20 cellular contexts compared by ENCODE assay signal in genomic region chr1:223824712-223825111, GRCh38. TPM values are rescaled to one million over a fixed set of nuclear protein-coding genes. Genes with fewer than 3 reads are reported as not detected.
DNase-seq lines count a peak whose midpoint lies in the region; ATAC-seq and TF ChIP-seq lines count a peak whose summit lies in the region.
"Had no signal": no experiment of that assay in that cellular context is flagged by ENCODE, and none has a peak within 500 bp of the region (broad histone marks: within the 10 kb centered on the region; RNA-seq: fewer than 3 reads in every experiment).

No MANE protein-coding gene starts in this region.

- peak overlapping the region; percentile 20 for H3K27ac Mint-ChIP-seq in activated T-cell treated with anti-CD3 and anti-CD28 coated beads, Interleukin-2, amount 50 U/mL, for 24 hours
- H3K27ac Mint-ChIP-seq in activated T-cell treated with anti-CD3 and anti-CD28 coated beads, Interleukin-2, amount 50 U/mL, for 72 hours, result no peak overlapping the region
- H3K27ac Mint-ChIP-seq in memory B cell, result peak overlapping the region; percentile 2
- H3K27ac Mint-ChIP-seq in type B pancreatic cell, result peak overlapping the region; percentile 75
- H3K27ac Mint-ChIP-seq: CD8-positive, alpha-beta T cell had no signal

- peaks cover 37% of the 10 kb centered on the region for H3K36me3 Mint-ChIP-seq in activated T-cell treated with anti-CD3 and anti-CD28 coated beads, Interleukin-2, amount 50 U/mL, for 24 hours (ENCODE audit: low read depth)
- peaks cover 5 to 9% of the 10 kb centered on the region in 2 donors for H3K36me3 Mint-ChIP-seq in activated T-cell treated with anti-CD3 and anti-CD28 coated beads, Interleukin-2, amount 50 U/mL, for 72 hours (ENCODE audit: insufficient read depth in 2 of 2)
- H3K36me3 Mint-ChIP-seq in memory B cell, result peaks cover 6% of the 10 kb centered on the region
- H3K36me3 Mint-ChIP-seq in type B pancreatic cell, result peaks cover 17% of the 10 kb centered on the region

- H3K4me2 ChIP-seq in PC-3 (ENCODE audit: low read length), result no peak overlapping the region
- H3K4me2 ChIP-seq: SK-N-SH had no signal

- H3K27me3 Mint-ChIP-seq in activated T-cell treated with anti-CD3 and anti-CD28 coated beads, Interleukin-2, amount 50 U/mL, for 24 hours, result no peaks in the 10 kb centered on the region
- H3K27me3 Mint-ChIP-seq in activated T-cell treated with anti-CD3 and anti-CD28 coated beads, Interleukin-2, amount 50 U/mL, for 72 hours (ENCODE audit: low read depth), result no peaks in the 10 kb centered on the region
- no peaks in the 10 kb centered on the region for H3K27me3 Mint-ChIP-seq in memory B cell
- no peaks in the 10 kb centered on the region for H3K27me3 Mint-ChIP-seq in type B pancreatic cell

- H3K36me3 ChIP-seq in PC-3 (ENCODE audit: low read depth, low read length), result no peaks in the 10 kb centered on the region; the same call in 1 of the 2 replicates
- H3K36me3 ChIP-seq in ascending aorta, result peaks cover 5 to 6% of the 10 kb centered on the region in 2 donors

- H3K27ac ChIP-seq in PC-3 (ENCODE audit: low read length), result no peak overlapping the region
- H3K27ac ChIP-seq in ascending aorta, result no peak overlapping the region
- H3K27ac ChIP-seq: Peyer's patch had no signal

- H3F3A ChIP-seq in PC-3 (ENCODE audit: low read length, unreplicated experiment), result no peaks in the 10 kb centered on the region

- no peaks in the 10 kb centered on the region for H3K9me2 ChIP-seq in PC-3 (replicated peaks; ENCODE audit: low read length)
- H3K9me2 ChIP-seq: SK-N-SH had no signal

- no TSS peak for BruUV-seq in PC-3 (replicated peaks; lab: Mats Ljungman, UMichigan)

- no peaks in the 10 kb centered on the region for H3K4me1 ChIP-seq in PC-3 (ENCODE audit: insufficient read depth, low read length)
- peaks cover 9 to 50% of the 10 kb centered on the region in 2 donors for H3K4me1 ChIP-seq in ascending aorta

- H3K9me3 ChIP-seq in PC-3 (ENCODE audit: low read length) (no peaks in the 10 kb centered on the region), ascending aorta (no peaks in the 10 kb centered on the region)
- H3K9me3 ChIP-seq: Peyer's patch, SK-N-SH had no signal

- POLR2A ChIA-PET in PC-3 (lab: Charles Lee; ENCODE audit: unreplicated experiment), result interaction anchor here (0.7 kb wide), 1 partner anchor 380 kb away, joined by 7 read pairs; no protein-coding TSS in a partner anchor

- no peak overlapping the region for H3K4me3 Mint-ChIP-seq in activated T-cell treated with anti-CD3 and anti-CD28 coated beads, Interleukin-2, amount 50 U/mL, for 24 hours
- H3K4me3 Mint-ChIP-seq in activated T-cell treated with anti-CD3 and anti-CD28 coated beads, Interleukin-2, amount 50 U/mL, for 72 hours, result no peak overlapping the region
- H3K4me3 Mint-ChIP-seq in memory B cell (no peak overlapping the region), type B pancreatic cell (no peak overlapping the region)
- H3K4me3 Mint-ChIP-seq: CD8-positive, alpha-beta T cell had no signal

- H3K9me3 Mint-ChIP-seq in activated T-cell treated with anti-CD3 and anti-CD28 coated beads, Interleukin-2, amount 50 U/mL, for 24 hours, result no peaks in the 10 kb centered on the region
- no peaks in the 10 kb centered on the region for H3K9me3 Mint-ChIP-seq in activated T-cell treated with anti-CD3 and anti-CD28 coated beads, Interleukin-2, amount 50 U/mL, for 72 hours
- H3K9me3 Mint-ChIP-seq in memory B cell (no peaks in the 10 kb centered on the region), type B pancreatic cell (no peaks in the 10 kb centered on the region)
- H3K9me3 Mint-ChIP-seq: CD8-positive, alpha-beta T cell had no signal

- H3K9ac ChIP-seq in PC-3 (ENCODE audit: low read length), result no peak overlapping the region
- H3K9ac ChIP-seq: SK-N-SH had no signal

- TF ChIP-seq CTCF in PC-3 (conservative IDR thresholded peaks at IDR 0.05; ENCODE audit: low read depth, low read length) (no peak), type B pancreatic cell (conservative IDR thresholded peaks at IDR 0.05) (no peak), ascending aorta (IDR thresholded peaks at IDR 0.05) (no peak)

- no peak overlapping the region for H2AFZ ChIP-seq in PC-3 (ENCODE audit: low read length)

- DNase-seq in activated T-cell treated with anti-CD3 and anti-CD28 coated beads, Interleukin-2, amount 50 U/mL, for 24 hours, result no peak
- DNase-seq in activated T-cell treated with anti-CD3 and anti-CD28 coated beads, Interleukin-2, amount 50 U/mL, for 72 hours, result no peak
- no peak for DNase-seq in PC-3
- no peak for DNase-seq in memory B cell (ENCODE audit: low spot score in 2 of 2)
- DNase-seq in type B pancreatic cell (ENCODE audit: extremely low spot score, unreplicated experiment), result no peak
- no peak for DNase-seq in activated CD8-positive, alpha-beta memory T cell treated with anti-CD3 and anti-CD28 coated beads for 24 hours
- DNase-seq in ascending aorta (ENCODE audit: low spot score in 2 of 2), result no peak
- DNase-seq: AML-193; CD8-positive, alpha-beta T cell; IMR-90; Kasumi-1; NCI-H1436; NCI-H2107; NCI-H345; NCI-H526 treated with DMSO at 0.1 percent for 48 hours; NK-92 treated with Interleukin-12 subunit alpha and Interleukin-12 subunit beta, amount 100 ng/mL, for 24 hours; Peyer's patch; Right ventricle myocardium superior; SK-N-SH had no signal

- peaks cover 81% of the 10 kb centered on the region for H3K79me2 ChIP-seq in PC-3 (ENCODE audit: low read length)

- H3K27me3 ChIP-seq in PC-3 (ENCODE audit: low read length), result no peaks in the 10 kb centered on the region
- no peaks in the 10 kb centered on the region for H3K27me3 ChIP-seq in ascending aorta
- H3K27me3 ChIP-seq: Peyer's patch had no signal

- CTCF ChIA-PET in PC-3 (lab: Charles Lee), result no interaction called here

- H3K4me3 ChIP-seq in PC-3 (ENCODE audit: low read length), result no peak overlapping the region
- no peak overlapping the region for H3K4me3 ChIP-seq in ascending aorta
- H3K4me3 ChIP-seq: Peyer's patch had no signal

- no peaks in the 10 kb centered on the region for H4K20me1 ChIP-seq in PC-3 (ENCODE audit: low read length)

- intact Hi-C loops in PC-3 (cut with micrococcal nuclease), result no loop called here
- intact Hi-C loops in ascending aorta (cut with DNase I), result no loop called here

- no peak for ATAC-seq in activated T-cell treated with anti-CD3 and anti-CD28 coated beads, Interleukin-2, amount 50 U/mL, for 72 hours (replicated peaks in 1 of 2)
- ATAC-seq in PC-3 (peak; percentile 18; the same call in 1 of the 2 replicates), memory B cell (ENCODE audit: low read depth) (no peak), HG03521 (IDR thresholded peaks at IDR 0.05; ENCODE audit: unreplicated experiment) (no peak)
- ATAC-seq: CD8-positive, alpha-beta T cell had no signal

- H3K4me1 Mint-ChIP-seq in activated T-cell treated with anti-CD3 and anti-CD28 coated beads, Interleukin-2, amount 50 U/mL, for 24 hours (ENCODE audit: low read depth), result peaks cover 67% of the 10 kb centered on the region
- peaks cover 62% of the 10 kb centered on the region for H3K4me1 Mint-ChIP-seq in activated T-cell treated with anti-CD3 and anti-CD28 coated beads, Interleukin-2, amount 50 U/mL, for 72 hours (ENCODE audit: low read depth)
- H3K4me1 Mint-ChIP-seq in memory B cell (peaks cover 40% of the 10 kb centered on the region), type B pancreatic cell (ENCODE audit: unreplicated experiment) (peaks cover 52% of the 10 kb centered on the region)

RNA-seq across cellular contexts. Expression of gene TP53BP2, which starts 21.0 kb away (rescaled TPM):
- 10 to 100 TPM; 54.6 to 58.1 TPM for total RNA-seq in activated T-cell treated with anti-CD3 and anti-CD28 coated beads, Interleukin-2, amount 50 U/mL, for 72 hours
- 24.6 and 32.0 TPM in 2 replicates for total RNA-seq in PC-3 (2014; rRNA removed)
- total RNA-seq in type B pancreatic cell (ENCODE audit: low replicate concordance), result 51.3 and 67.2 TPM in 2 replicates
- 162 TPM for total RNA-seq in ascending aorta
